ENCODE assay signal across 10 cellular contexts in the genomic region with DNA sequence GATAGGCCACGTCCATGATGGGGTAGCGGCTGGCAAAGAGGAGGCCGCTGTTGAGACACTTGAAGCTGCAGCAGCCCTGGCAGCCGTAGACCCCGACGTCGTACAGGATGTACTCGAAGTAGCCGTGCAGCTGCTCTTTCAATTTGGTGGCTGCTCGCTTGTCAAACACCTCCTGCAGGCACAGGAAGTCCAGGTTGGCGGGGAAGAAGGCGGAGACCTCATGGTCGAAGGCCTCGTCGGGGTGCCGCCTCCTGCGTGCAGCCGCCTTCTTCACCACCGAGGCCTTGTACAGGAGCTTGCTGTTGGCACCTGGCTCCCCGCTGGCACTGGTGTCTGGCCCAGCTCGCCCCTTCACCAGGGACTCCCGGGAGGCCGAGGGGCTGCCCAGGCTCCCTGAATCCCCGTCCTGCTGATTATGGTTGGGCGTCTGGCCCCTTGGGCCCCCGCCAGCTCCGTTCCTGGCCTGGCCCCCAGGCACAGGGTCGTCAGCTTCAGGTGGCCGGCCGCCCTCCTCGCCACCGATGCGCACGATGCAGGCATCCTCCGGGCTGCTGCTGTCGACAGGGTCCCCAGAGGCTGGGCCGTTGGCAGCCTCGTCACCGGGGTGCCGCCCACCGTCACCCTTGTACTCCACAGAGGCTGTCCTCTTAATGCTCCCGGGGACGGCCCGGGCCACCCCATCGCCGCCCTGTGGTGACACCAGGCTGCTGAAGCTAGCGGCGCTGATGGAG.
DNase-seq lines count a peak whose midpoint lies in the region; ATAC-seq lines count a peak whose summit lies in the region.
"Had no signal": no experiment of that assay in that cellular context is flagged by ENCODE, and none has a peak within 500 bp of the region (broad histone marks: within the 10 kb centered on the region; RNA-seq: fewer than 3 reads in every experiment).

No MANE protein-coding gene starts in this region.

- no peaks in the 10 kb centered on the region for H3K79me1 ChIP-seq in mesenchymal stem cell (replicated peaks; ENCODE audit: low read length, poor library complexity, severe bottlenecking)

- no peak overlapping the region for H2BK15ac ChIP-seq in mesenchymal stem cell (ENCODE audit: low read depth, poor library complexity, severe bottlenecking)

- no peaks in the 10 kb centered on the region for H3K9me3 ChIP-seq in mesenchymal stem cell (ENCODE audit: control insufficient read depth, low read length)

- H3K27me3 Mint-ChIP-seq in stimulated activated naive CD8-positive, alpha-beta T cell treated with anti-CD3 and anti-CD28 coated beads, Interleukin-15, amount 100 ng/mL, for 72 hours: peaks cover 74% of the 10 kb centered on the region

- no peak overlapping the region for H3K14ac ChIP-seq in mesenchymal stem cell (ENCODE audit: low read length in 2 of 2)

- H3K4ac ChIP-seq in mesenchymal stem cell (ENCODE audit: low read depth in 1 of 2, low read length in 2 of 2): no peak overlapping the region

- H3K23ac ChIP-seq in mesenchymal stem cell (ENCODE audit: low read length in 2 of 2): no peak overlapping the region

- DNase-seq in stimulated activated naive CD8-positive, alpha-beta T cell treated with anti-CD3 and anti-CD28 coated beads, Interleukin-15, amount 100 ng/mL, for 72 hours: peak; percentile 55 to 60
- no peak for DNase-seq in stimulated activated naive CD8-positive, alpha-beta T cell treated with anti-CD3 and anti-CD28 coated beads, Interleukin-15, Interleukin-2, amounts not matched to agents 100 U/mL and 50 U/mL, for 24 hours
- DNase-seq in central memory CD4-positive, alpha-beta T cell: peak; percentile 14
- DNase-seq in NCI-H1105 (lab: John Stamatoyannopoulos, UW) (no peak), mesenchymal stem cell (no peak)
- DNase-seq: NCI-H1105 treated with DMSO at 0.1 percent for 48 hours had no signal

- H3K4me2 ChIP-seq in mesenchymal stem cell (ENCODE audit: low read length, poor library complexity, severe bottlenecking): no peak overlapping the region

- WGBS in mesenchymal stem cell: 94% methylated on average over 48 of the region's 48 CpGs

- H2AFZ ChIP-seq in mesenchymal stem cell (ENCODE audit: low read depth, low read length): no peak overlapping the region

- no peak overlapping the region for H4K8ac ChIP-seq in mesenchymal stem cell (ENCODE audit: low read length)

- no peak overlapping the region for H3K18ac ChIP-seq in mesenchymal stem cell (ENCODE audit: low read depth in 1 of 2, low read length in 2 of 2)

- no peak overlapping the region for H2BK5ac ChIP-seq in mesenchymal stem cell (ENCODE audit: low read depth, low read length, poor library complexity, severe bottlenecking)

- H2BK120ac ChIP-seq in mesenchymal stem cell (ENCODE audit: low read depth, low read length): no peak overlapping the region

- H4K91ac ChIP-seq in mesenchymal stem cell (ENCODE audit: low read length): no peak overlapping the region

- peak; percentile 31 for ATAC-seq in stimulated activated naive CD8-positive, alpha-beta T cell treated with anti-CD3 and anti-CD28 coated beads, Interleukin-15, amount 100 ng/mL, for 72 hours
- ATAC-seq in stimulated activated naive CD8-positive, alpha-beta T cell treated with anti-CD3 and anti-CD28 coated beads, Interleukin-15, Interleukin-2, amounts not matched to agents 100 U/mL and 50 U/mL, for 24 hours: no peak
- ATAC-seq in activated CD4-positive, CD25-positive, alpha-beta regulatory T cell treated with anti-CD3 and anti-CD28 coated beads, Interleukin-2, amount 50 U/mL, for 24 hours: peak; percentile 22 to 33
- ATAC-seq in esophagus mucosa (no peak), HG03565 (IDR thresholded peaks at IDR 0.05; ENCODE audit: unreplicated experiment) (no peak)

- no peak overlapping the region for H2AK5ac ChIP-seq in mesenchymal stem cell (ENCODE audit: low read length, severe bottlenecking)

- H3K4me1 Mint-ChIP-seq in stimulated activated naive CD8-positive, alpha-beta T cell treated with anti-CD3 and anti-CD28 coated beads, Interleukin-15, amount 100 ng/mL, for 72 hours: peaks cover 62% of the 10 kb centered on the region

- H3K4me3 Mint-ChIP-seq in stimulated activated naive CD8-positive, alpha-beta T cell treated with anti-CD3 and anti-CD28 coated beads, Interleukin-15, amount 100 ng/mL, for 72 hours: peak overlapping the region in 1 of 2 donors; percentile 20
- H3K4me3 Mint-ChIP-seq: CD14-positive monocyte had no signal

- no peaks in the 10 kb centered on the region for H3K9me3 Mint-ChIP-seq in stimulated activated naive CD8-positive, alpha-beta T cell treated with anti-CD3 and anti-CD28 coated beads, Interleukin-15, amount 100 ng/mL, for 72 hours

- no peak overlapping the region for H3K27ac ChIP-seq in mesenchymal stem cell (ENCODE audit: low read length, poor library complexity, severe bottlenecking)

- peaks cover 7% of the 10 kb centered on the region for H3K4me1 ChIP-seq in mesenchymal stem cell (ENCODE audit: control insufficient read depth, insufficient read depth, low read depth, low read length)

- H3K36me3 ChIP-seq in mesenchymal stem cell (ENCODE audit: control insufficient read depth in 1 of 2, insufficient read depth in 2 of 2, low read depth in 1 of 2, low read length in 2 of 2): no peaks in the 10 kb centered on the region

- H3K27me3 ChIP-seq in mesenchymal stem cell (ENCODE audit: control insufficient read depth in 1 of 2, insufficient read depth in 1 of 2, low read length in 2 of 2): peaks cover 32 to 69% of the 10 kb centered on the region in 2 experiments

- no peak overlapping the region for H3K27ac Mint-ChIP-seq in stimulated activated naive CD8-positive, alpha-beta T cell treated with anti-CD3 and anti-CD28 coated beads, Interleukin-15, amount 100 ng/mL, for 72 hours

- no peak overlapping the region for H3K9ac ChIP-seq in mesenchymal stem cell (ENCODE audit: low read length)

- no peak overlapping the region for H2BK12ac ChIP-seq in mesenchymal stem cell (ENCODE audit: low read length in 2 of 2)

- no peak overlapping the region for H3K4me3 ChIP-seq in mesenchymal stem cell (ENCODE audit: insufficient read depth in 1 of 2, low read depth in 1 of 2, low read length in 2 of 2)

Comparison
In these comparisons a context has a peak if more than half of its experiments do, and no peak if none do; other contexts are left out.
1. ATAC-seq: peak in stimulated activated naive CD8-positive, alpha-beta T cell treated with anti-CD3 and anti-CD28 coated beads, Interleukin-15, amount 100 ng/mL, for 72 hours (single experiment) and activated CD4-positive, CD25-positive, alpha-beta regulatory T cell treated with anti-CD3 and anti-CD28 coated beads, Interleukin-2, amount 50 U/mL, for 24 hours (2 of 2); none in stimulated activated naive CD8-positive, alpha-beta T cell treated with anti-CD3 and anti-CD28 coated beads, Interleukin-15, Interleukin-2, amounts not matched to agents 100 U/mL and 50 U/mL, for 24 hours (single experiment), esophagus mucosa (single experiment) and HG03565 (single experiment).
2. DNase-seq: peak in stimulated activated naive CD8-positive, alpha-beta T cell treated with anti-CD3 and anti-CD28 coated beads, Interleukin-15, amount 100 ng/mL, for 72 hours (2 of 2) and central memory CD4-positive, alpha-beta T cell (single experiment); none in stimulated activated naive CD8-positive, alpha-beta T cell treated with anti-CD3 and anti-CD28 coated beads, Interleukin-15, Interleukin-2, amounts not matched to agents 100 U/mL and 50 U/mL, for 24 hours (single experiment), NCI-H1105 (single experiment) and mesenchymal stem cell (single experiment).